15 cellular contexts compared by ENCODE assay signal in the genomic region with DNA sequence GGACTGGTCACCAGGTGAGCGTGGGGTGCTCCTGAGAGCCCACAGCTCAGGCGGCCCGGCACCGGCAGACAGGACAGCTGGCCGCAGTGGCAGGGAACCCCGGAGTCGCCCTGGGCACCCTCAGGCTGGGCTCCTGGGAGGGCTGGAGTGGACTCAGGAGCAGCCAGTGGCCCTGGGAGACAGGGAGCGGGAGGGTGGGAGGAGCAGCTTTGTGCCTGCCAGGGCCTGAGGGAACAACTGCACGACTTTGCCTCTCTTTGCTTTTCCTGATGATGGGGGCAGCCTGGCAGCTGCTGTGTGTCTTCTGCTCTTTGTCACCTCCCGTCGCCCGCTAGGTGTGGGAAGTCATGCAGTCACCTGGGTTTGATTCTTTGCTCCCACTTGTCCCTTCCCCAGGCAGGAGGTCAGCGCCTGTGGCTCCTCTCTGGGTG. TPM values are rescaled to one million over a fixed set of nuclear protein-coding genes. Genes with fewer than 3 reads are reported as not detected.
DNase-seq lines count a peak whose midpoint lies in the region; ATAC-seq and TF ChIP-seq lines count a peak whose summit lies in the region.
"Had no signal": no experiment of that assay in that cellular context is flagged by ENCODE, and none has a peak within 500 bp of the region (broad histone marks: within the 10 kb centered on the region; RNA-seq: fewer than 3 reads in every experiment).

No MANE protein-coding gene starts in this region.

- H3K9me3 ChIP-seq in spleen: no peaks in the 10 kb centered on the region
- H3K9me3 ChIP-seq: A549; BLaER1 treated with 17β-estradiol and CSF1 and Interleukin-3, amounts not matched to agents 10 nM and 100 nM had no signal

- intact Hi-C loops in spleen (cut with DNase I; ENCODE audit: low total_unique reads): no loop called here

- no peaks in the 10 kb centered on the region for H3K4me1 Mint-ChIP-seq in chondrocyte (ENCODE audit: low read depth)

- H3K9me3 Mint-ChIP-seq in chondrocyte (ENCODE audit: low read depth): no peaks in the 10 kb centered on the region
- H3K9me3 Mint-ChIP-seq: CD8-positive, alpha-beta memory T cell had no signal

- no peak for TF ChIP-seq CTCF in chondrocyte (IDR thresholded peaks at IDR 0.05)
- TF ChIP-seq CTCF in spleen (IDR thresholded peaks at IDR 0.05 in 8 of 11, conservative IDR thresholded peaks at IDR 0.05 in 3 of 11): no peak

- peaks cover 5% of the 10 kb centered on the region for H3K27me3 Mint-ChIP-seq in chondrocyte (ENCODE audit: low read depth)

- peaks cover 0 to 9% (median 0%) of the 10 kb centered on the region in 7 donors for H3K27me3 ChIP-seq in spleen (replicated peaks in 1 of 7)

- no peak overlapping the region for H3K27ac Mint-ChIP-seq in chondrocyte (ENCODE audit: unreplicated experiment)

- H3K27ac ChIP-seq in spleen: no peak overlapping the region
- H3K27ac ChIP-seq: BLaER1 treated with 17β-estradiol and CSF1 and Interleukin-3, amounts not matched to agents 10 nM and 100 nM had no signal

- peak; percentile 21 for DNase-seq in activated CD4-positive, CD25-positive, alpha-beta regulatory T cell treated with anti-CD3 and anti-CD28 coated beads, Interleukin-2, amount 50 U/mL, for 72 hours
- no peak for DNase-seq in activated CD4-positive, CD25-positive, alpha-beta regulatory T cell (lab: John Stamatoyannopoulos, UW)
- DNase-seq in ELF-1 (ENCODE audit: low read depth, low spot score) (peak; percentile 55), chondrocyte (ENCODE audit: low spot score) (peak; percentile 69), spleen (peak; percentile 69)
- DNase-seq in activated CD4-positive, alpha-beta T cell treated with anti-CD3 and anti-CD28 coated beads for 4 hours: no peak
- DNase-seq: CD8-positive, alpha-beta memory T cell; GF-D8; NCI-H1417 treated with DMSO at 0.1 percent for 48 hours; NCI-H510A; NCI-H82 had no signal

- H3K4me1 ChIP-seq in spleen: peaks cover 0 to 21% (median 8%) of the 10 kb centered on the region in 6 donors

- no peak for TF ChIP-seq POLR2A in spleen (IDR thresholded peaks at IDR 0.05)

- H3K36me3 ChIP-seq in spleen: no peaks in the 10 kb centered on the region
- H3K36me3 ChIP-seq: BLaER1 treated with 17β-estradiol and CSF1 and Interleukin-3, amounts not matched to agents 10 nM and 100 nM had no signal

- H3K4me3 Mint-ChIP-seq in chondrocyte (ENCODE audit: unreplicated experiment): no peak overlapping the region
- H3K4me3 Mint-ChIP-seq: CD8-positive, alpha-beta memory T cell had no signal

- H3K4me3 ChIP-seq in spleen: no peak overlapping the region
- H3K4me3 ChIP-seq: A549; BLaER1 treated with 17β-estradiol and CSF1 and Interleukin-3, amounts not matched to agents 10 nM and 100 nM; K562 had no signal

- no peak for ATAC-seq in HG03378 (IDR thresholded peaks at IDR 0.05; ENCODE audit: unreplicated experiment)
- ATAC-seq: A549, K562 had no signal

- H3K36me3 Mint-ChIP-seq in chondrocyte (ENCODE audit: low read depth): no peaks in the 10 kb centered on the region
- H3K36me3 Mint-ChIP-seq: CD8-positive, alpha-beta memory T cell had no signal

- 79 to 88% (median 84%) methylated on average over 13 of the region's 13 CpGs for WGBS in spleen, 5 donors

RNA-seq across cellular contexts. Expression of a gene that starts 12.2 kb away (rescaled TPM):
- total RNA-seq in chondrocyte (not detected in 3 replicates), spleen (1 to 10 TPM in 3 of 7 donors, under 1 TPM in 3, not detected in 1; 0.17 to 2.5 (median 0.92) TPM)
- polyA plus RNA-seq in spleen: under 1 TPM; 0.27 to 0.72 (median 0.32) TPM
- total RNA-seq: CD8-positive, alpha-beta memory T cell; K562 had no signal
- polyA plus RNA-seq: A549, K562 had no signal

RNA-seq across cellular contexts. Expression of a gene that starts 42.3 kb away (rescaled TPM):
- total RNA-seq in chondrocyte: not detected in 3 replicates
- total RNA-seq in spleen: 10 to 100 TPM; 15.4 to 71.9 (median 58.1) TPM
- polyA plus RNA-seq in spleen: 10 to 100 TPM in 1 of 3 donors, 1 to 10 TPM in 2; 2.8 to 29.5 (median 8.6) TPM
- total RNA-seq: K562 had no signal

Comparison
In these comparisons a context has a peak if more than half of its experiments do, and no peak if none do; other contexts are left out.
1. DNase-seq: peak in activated CD4-positive, CD25-positive, alpha-beta regulatory T cell treated with anti-CD3 and anti-CD28 coated beads, Interleukin-2, amount 50 U/mL, for 72 hours (single experiment), ELF-1 (single experiment), chondrocyte (single experiment) and spleen (single experiment); none in activated CD4-positive, CD25-positive, alpha-beta regulatory T cell (0 of 4) and activated CD4-positive, alpha-beta T cell treated with anti-CD3 and anti-CD28 coated beads for 4 hours (0 of 2).
2. RNA of a gene that starts 42.3 kb away (total RNA-seq): 15.4 to 71.9 TPM in spleen; not detected in chondrocyte; every median in the first group is over 10 times any median in the second.